ENCODE assay signal across 29 cellular contexts in the genomic region with DNA sequence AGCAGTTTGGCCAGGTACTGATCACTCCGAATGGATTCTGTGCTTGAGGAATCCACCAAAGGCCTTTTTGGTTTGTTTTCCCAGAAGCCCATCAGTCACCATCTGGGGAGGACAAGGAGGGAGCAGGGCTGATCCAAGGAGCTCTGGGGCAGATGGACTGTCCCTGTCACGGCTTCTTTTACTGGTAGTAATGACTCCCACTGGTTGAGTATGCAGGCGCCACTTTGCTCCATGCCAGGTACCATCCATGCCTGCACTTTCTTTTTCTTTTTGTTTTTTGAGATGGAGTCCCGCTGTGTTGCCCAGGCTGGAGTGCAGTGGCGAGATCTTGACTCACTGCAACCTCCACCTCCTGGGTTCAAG.
DNase-seq lines count a peak whose midpoint lies in the region; ATAC-seq, FAIRE-seq and TF ChIP-seq lines count a peak whose summit lies in the region.
"Had no signal": no experiment of that assay in that cellular context is flagged by ENCODE, and none has a peak within 500 bp of the region (broad histone marks: within the 10 kb centered on the region; RNA-seq: fewer than 3 reads in every experiment).

No MANE protein-coding gene starts in this region.

- H3K27me3 Mint-ChIP-seq in activated naive CD4-positive, alpha-beta T cell treated with anti-CD3 and anti-CD28 coated beads, Interleukin-2, amount 50 U/mL, for 24 hours, result no peaks in the 10 kb centered on the region

- H3K36me3 ChIP-seq in Panc1 (ENCODE audit: control insufficient read depth, insufficient read depth, low read length) (no peaks in the 10 kb centered on the region), GM12878 (ENCODE audit: control insufficient read depth in 2 of 2, insufficient read depth in 2 of 2, low read length in 1 of 2) (no peaks in the 10 kb centered on the region)
- H3K36me3 ChIP-seq: adrenal gland, left lung, neutrophil, prostate gland had no signal

- in situ Hi-C loops in Panc1 (cut with HindIII; ENCODE audit: low pct_unique_long_range_greater_than_20kb, low sequenced_read_pairs), result no loop called here
- in situ Hi-C loops in GM12878 (cut with MboI), result no loop called here

- H3K9ac ChIP-seq in GM12878 (ENCODE audit: control insufficient read depth, insufficient read depth, low read length), result no peak overlapping the region

- CTCF ChIA-PET in Panc1 (lab: Charles Lee) (interaction anchor here (0.5 kb wide), 1 partner anchor 265 kb away, joined by 4 read pairs; no protein-coding TSS in a partner anchor), GM12878 (lab: Yijun Ruan, JAX) (interaction anchor here (1.3 kb wide), 1 partner anchor 55 kb away, joined by 6 read pairs; no protein-coding TSS in a partner anchor)

- no peaks in the 10 kb centered on the region for H3K9me3 Mint-ChIP-seq in activated naive CD4-positive, alpha-beta T cell treated with anti-CD3 and anti-CD28 coated beads, Interleukin-2, amount 50 U/mL, for 24 hours
- no peaks in the 10 kb centered on the region for H3K9me3 Mint-ChIP-seq in stimulated activated effector memory CD8-positive, alpha-beta T cell treated with anti-CD3 and anti-CD28 coated beads, Interleukin-12 subunit alpha, Interleukin-12 subunit beta, amount 100 ng/mL, for 72 hours
- H3K9me3 Mint-ChIP-seq: activated T-cell treated with anti-CD3 and anti-CD28 coated beads, Interleukin-2, amount 50 U/mL, for 24 hours; dendritic cell treated with granulocyte-macrophage colony-stimulating factor and Interleukin-4, amounts not matched to agents 40 ng/mL and 50 ng/mL, for 4 days; endodermal cell; type B pancreatic cell had no signal

- no TSS peak for BruUV-seq in Panc1 (replicated peaks; lab: Mats Ljungman, UMichigan)
- BruUV-seq in GM12878 (replicated peaks; lab: Mats Ljungman, UMichigan), result no TSS peak

- peaks cover 13% of the 10 kb centered on the region for H3K4me1 Mint-ChIP-seq in activated naive CD4-positive, alpha-beta T cell treated with anti-CD3 and anti-CD28 coated beads, Interleukin-2, amount 50 U/mL, for 24 hours
- peaks cover 14% of the 10 kb centered on the region for H3K4me1 Mint-ChIP-seq in stimulated activated effector memory CD8-positive, alpha-beta T cell treated with anti-CD3 and anti-CD28 coated beads, Interleukin-12 subunit alpha, Interleukin-12 subunit beta, amount 100 ng/mL, for 72 hours
- H3K4me1 Mint-ChIP-seq: endodermal cell had no signal

- peak overlapping the region; percentile 72 for H3K27ac Mint-ChIP-seq in activated naive CD4-positive, alpha-beta T cell treated with anti-CD3 and anti-CD28 coated beads, Interleukin-2, amount 50 U/mL, for 24 hours
- no peak overlapping the region for H3K27ac Mint-ChIP-seq in stimulated activated effector memory CD8-positive, alpha-beta T cell treated with anti-CD3 and anti-CD28 coated beads, Interleukin-12 subunit alpha, Interleukin-12 subunit beta, amount 100 ng/mL, for 72 hours
- H3K27ac Mint-ChIP-seq: activated T-cell treated with anti-CD3 and anti-CD28 coated beads, Interleukin-2, amount 50 U/mL, for 24 hours; dendritic cell treated with granulocyte-macrophage colony-stimulating factor and Interleukin-4, amounts not matched to agents 40 ng/mL and 50 ng/mL, for 4 days; endodermal cell; type B pancreatic cell had no signal

- H3K27ac ChIP-seq in Panc1 (ENCODE audit: low read length), result no peak overlapping the region
- no peak overlapping the region for H3K27ac ChIP-seq in GM12878 (ENCODE audit: control insufficient read depth, insufficient read depth)
- H3K27ac ChIP-seq: adrenal gland, left lung, neutrophil, PC-9, prostate gland had no signal

- intact Hi-C loops in Panc1 (cut with micrococcal nuclease; ENCODE audit: unreplicated experiment), result no loop called here
- intact Hi-C loops in GM12878 (cut with micrococcal nuclease; ENCODE audit: unreplicated experiment), result no loop called here

- 58% methylated on average over 5 of the region's 5 CpGs for WGBS in GM12878 (ENCODE audit: insufficient coverage, insufficient replicate concordance, low lambda C conversion rate, missing lambda C conversion rate)

- RAD21 ChIA-PET in GM12878 (lab: Charles Lee; ENCODE audit: unreplicated experiment), result no interaction called here

- H3K27me3 ChIP-seq in Panc1 (ENCODE audit: control insufficient read depth, insufficient read depth, low read length) (no peaks in the 10 kb centered on the region), GM12878 (replicated peaks in 1 of 2; ENCODE audit: control insufficient read depth in 2 of 2, insufficient read depth in 2 of 2, low read length in 1 of 2) (no peaks in the 10 kb centered on the region)
- H3K27me3 ChIP-seq: adrenal gland, neutrophil had no signal

- H3K4me1 ChIP-seq in Panc1 (ENCODE audit: control insufficient read depth, insufficient read depth, low read length) (no peaks in the 10 kb centered on the region), GM12878 (ENCODE audit: control insufficient read depth, insufficient read depth, low read length) (no peaks in the 10 kb centered on the region; the same call in 1 of the 2 replicates)
- H3K4me1 ChIP-seq: adrenal gland, left lung, prostate gland had no signal

- ATAC-seq in Panc1 (peak; percentile 71), GM12878 (peak; percentile 18; the same call in 1 of the 3 replicates), HG03378 (IDR thresholded peaks at IDR 0.05; ENCODE audit: unreplicated experiment) (no peak)
- ATAC-seq in stimulated activated effector memory CD8-positive, alpha-beta T cell treated with anti-CD3 and anti-CD28 coated beads, Interleukin-12 subunit alpha, Interleukin-12 subunit beta, amount 100 ng/mL, for 72 hours, result peak; percentile 31
- ATAC-seq: left lung, sciatic nerve had no signal

- FAIRE-seq in GM12878 (lab: Jason Lieb, UNC), result no peak
- FAIRE-seq: D721Med, islet of Langerhans had no signal

- no peak for TF ChIP-seq CTCF in Panc1 (IDR thresholded peaks at IDR 0.05)
- no peak for TF ChIP-seq CTCF in GM12878 (IDR thresholded peaks at IDR 0.05 in 2 of 3, conservative IDR thresholded peaks at IDR 0.05 in 1 of 3; ENCODE audit: control insufficient read depth in 2 of 3, extremely low read depth in 1 of 3, insufficient read depth in 1 of 3, low read depth in 3 of 3, low read length in 3 of 3)

- no peaks in the 10 kb centered on the region for H3K36me3 Mint-ChIP-seq in activated naive CD4-positive, alpha-beta T cell treated with anti-CD3 and anti-CD28 coated beads, Interleukin-2, amount 50 U/mL, for 24 hours
- H3K36me3 Mint-ChIP-seq in stimulated activated effector memory CD8-positive, alpha-beta T cell treated with anti-CD3 and anti-CD28 coated beads, Interleukin-12 subunit alpha, Interleukin-12 subunit beta, amount 100 ng/mL, for 72 hours, result peaks cover 8% of the 10 kb centered on the region
- H3K36me3 Mint-ChIP-seq: type B pancreatic cell had no signal

- H3K4me3 Mint-ChIP-seq in activated naive CD4-positive, alpha-beta T cell treated with anti-CD3 and anti-CD28 coated beads, Interleukin-2, amount 50 U/mL, for 24 hours, result no peak overlapping the region
- no peak overlapping the region for H3K4me3 Mint-ChIP-seq in stimulated activated effector memory CD8-positive, alpha-beta T cell treated with anti-CD3 and anti-CD28 coated beads, Interleukin-12 subunit alpha, Interleukin-12 subunit beta, amount 100 ng/mL, for 72 hours
- H3K4me3 Mint-ChIP-seq: activated T-cell treated with anti-CD3 and anti-CD28 coated beads, Interleukin-2, amount 50 U/mL, for 24 hours; dendritic cell treated with granulocyte-macrophage colony-stimulating factor and Interleukin-4, amounts not matched to agents 40 ng/mL and 50 ng/mL, for 4 days; endodermal cell; type B pancreatic cell had no signal

- SMC1A ChIA-PET in GM12878 (lab: Charles Lee; ENCODE audit: uncharacterized antibody, unreplicated experiment), result no interaction called here

- H3K4me3 ChIP-seq in Panc1 (ENCODE audit: low read depth in 2 of 2, low read length in 2 of 2) (no peak overlapping the region), GM12878 (no peak overlapping the region)
- H3K4me3 ChIP-seq: adrenal gland, left lung, PC-9, prostate gland had no signal

- no peak for TF ChIP-seq RAD21 in GM12878 (IDR thresholded peaks at IDR 0.05; ENCODE audit: insufficient read depth, low read depth, low read length)

- H3K9me3 ChIP-seq in Panc1 (ENCODE audit: control insufficient read depth, insufficient read depth, low read depth, low read length) (no peaks in the 10 kb centered on the region), GM12878 (replicated peaks; ENCODE audit: control insufficient read depth, insufficient read depth, low read length) (no peaks in the 10 kb centered on the region; the same call in 2 of the 3 replicates)
- H3K9me3 ChIP-seq: adrenal gland, left lung, neutrophil, prostate gland had no signal

- no peak for DNase-seq in activated naive CD4-positive, alpha-beta T cell treated with anti-CD3 and anti-CD28 coated beads, Interleukin-2, amount 50 U/mL, for 16 hours
- no peak for DNase-seq in Panc1 (ENCODE audit: low read depth, low spot score)
- DNase-seq in GM12878 (ENCODE audit: low read depth, low spot score), result no peak
- no peak for DNase-seq in stimulated activated effector memory CD8-positive, alpha-beta T cell treated with anti-CD3 and anti-CD28 coated beads, Interleukin-12 subunit alpha, Interleukin-12 subunit beta, amount 100 ng/mL, for 72 hours (ENCODE audit: low spot score in 2 of 2)
- no peak for DNase-seq in islet precursor cell
- DNase-seq: activated CD4-positive, alpha-beta T cell treated with anti-CD3 and anti-CD28 coated beads for 4 hours; activated gamma-delta T cell; activated T-cell treated with anti-CD3 and anti-CD28 coated beads, Interleukin-2, amount 50 U/mL, for 24 hours; adrenal gland; endodermal cell; GOT3; left lung; NCI-H1092; NCI-H1694 treated with DMSO at 0.1 percent for 48 hours; NCI-H526; PC-9; SIG-M5; stimulated activated CD4-positive, alpha-beta T cell treated with anti-CD3 and anti-CD28 coated beads, Interleukin-12 subunit alpha, Interleukin-12 subunit beta, amount 100 ng/mL, for 4 hours; stimulated activated CD4-positive, alpha-beta T cell treated with anti-CD3 and anti-CD28 coated beads, Interleukin-2, amount 100 ng/mL, for 48 hours; T-helper 9 cell had no signal

- TF ChIP-seq POLR2A in GM12878 (IDR thresholded peaks at IDR 0.05; ENCODE audit: low read depth, low read length), result no peak

- H3K4me2 ChIP-seq in GM12878 (ENCODE audit: control insufficient read depth, insufficient read depth), result no peak overlapping the region
- H3K4me2 ChIP-seq: PC-9 had no signal

- no peaks in the 10 kb centered on the region for H4K20me1 ChIP-seq in GM12878 (ENCODE audit: control insufficient read depth, insufficient read depth)

- no peak for TF ChIP-seq EP300 in GM12878 (IDR thresholded peaks at IDR 0.05; ENCODE audit: borderline replicate concordance in 1 of 2, control insufficient read depth in 1 of 2, low read depth in 2 of 2, low read length in 2 of 2)

- H2AFZ ChIP-seq in GM12878 (ENCODE audit: control insufficient read depth, low read depth, low read length), result no peak overlapping the region
- H2AFZ ChIP-seq: PC-9 had no signal

- POLR2A ChIA-PET in Panc1 (lab: Charles Lee) (no interaction called here), GM12878 (lab: Charles Lee) (no interaction called here)

- H3K79me2 ChIP-seq in GM12878 (ENCODE audit: control insufficient read depth, insufficient read depth, low read length), result no peaks in the 10 kb centered on the region
